ENCODE assay signal across 17 cellular contexts in genomic region chr2:1863861-1864260, GRCh38.
DNase-seq lines count a peak whose midpoint lies in the region; ATAC-seq, FAIRE-seq and TF ChIP-seq lines count a peak whose summit lies in the region.
"Had no signal": no experiment of that assay in that cellular context is flagged by ENCODE, and none has a peak within 500 bp of the region (broad histone marks: within the 10 kb centered on the region; RNA-seq: fewer than 3 reads in every experiment).

No MANE protein-coding gene starts in this region.

- H2AK5ac ChIP-seq in neuronal stem cell (ENCODE audit: low read depth, low read length), result peak overlapping the region; percentile 69

- no peak overlapping the region for H2BK12ac ChIP-seq in neuronal stem cell (ENCODE audit: low read length)

- H3K27me3 ChIP-seq in right atrium auricular region (no peaks in the 10 kb centered on the region), dorsolateral prefrontal cortex (peaks cover 0 to 47% (median 4%) of the 10 kb centered on the region in 45 donors), neuronal stem cell (ENCODE audit: control insufficient read depth in 3 of 3, insufficient read depth in 3 of 3, low read depth in 1 of 3, low read length in 3 of 3) (peaks cover 0 to 3% (median 0%) of the 10 kb centered on the region in 3 experiments)

- no peak overlapping the region for H4K8ac ChIP-seq in neuronal stem cell (ENCODE audit: low read depth, low read length)

- H2BK15ac ChIP-seq in neuronal stem cell (ENCODE audit: low read length), result no peak overlapping the region

- H3K23ac ChIP-seq in neuronal stem cell (ENCODE audit: low read depth, low read length, poor library complexity), result no peak overlapping the region

- DNase-seq in cardiac septum (ENCODE audit: low spot score) (peak; percentile 57), right atrium auricular region (ENCODE audit: low spot score) (no peak), dorsolateral prefrontal cortex (no peak), neuronal stem cell (ENCODE audit: low spot score) (no peak), RCC 7860 (ENCODE audit: low spot score) (no peak)
- DNase-seq in activated CD4-positive, CD25-positive, alpha-beta regulatory T cell (lab: John Stamatoyannopoulos, UW), result no peak
- DNase-seq: Caco-2; CD4-positive, alpha-beta T cell; GOT3 had no signal

- intact Hi-C loops in cardiac septum (cut with DNase I), result no loop called here
- intact Hi-C loops in dorsolateral prefrontal cortex (cut with DNase I), result no loop called here

- H3K4me2 ChIP-seq in neuronal stem cell (ENCODE audit: insufficient read depth, low read length, poor library complexity, severe bottlenecking), result no peak overlapping the region
- H3K4me2 ChIP-seq: A549 had no signal

- H3K36me3 ChIP-seq in right atrium auricular region (no peaks in the 10 kb centered on the region), neuronal stem cell (replicated peaks in 1 of 2; ENCODE audit: control insufficient read depth in 2 of 2, insufficient read depth in 2 of 2, low read length in 2 of 2) (no peaks in the 10 kb centered on the region)
- H3K36me3 ChIP-seq: HAP-1 had no signal

- FAIRE-seq in RCC 7860 (lab: Jason Lieb, UNC), result no peak
- FAIRE-seq: A549, D721Med, G401.6, GM12891 had no signal

- H2AFZ ChIP-seq in neuronal stem cell (ENCODE audit: low read length), result no peak overlapping the region

- TF ChIP-seq CTCF in right atrium auricular region (IDR thresholded peaks at IDR 0.05), result no peak
- no peak for TF ChIP-seq CTCF in dorsolateral prefrontal cortex (IDR thresholded peaks at IDR 0.05 in 54 of 56, conservative IDR thresholded peaks at IDR 0.05 in 2 of 56; ENCODE audit: low read depth in 1 of 56, partially characterized antibody in 56 of 56)

- no peak overlapping the region for H3K4me3 ChIP-seq in right atrium auricular region
- H3K4me3 ChIP-seq in dorsolateral prefrontal cortex, result no peak overlapping the region
- no peak overlapping the region for H3K4me3 ChIP-seq in neuronal stem cell (ENCODE audit: low read length in 2 of 2)
- H3K4me3 ChIP-seq: A549, HAP-1 had no signal

- H3K9ac ChIP-seq in neuronal stem cell (ENCODE audit: low read depth, low read length, poor library complexity), result peak overlapping the region; percentile 18

- H3K9me3 ChIP-seq in right atrium auricular region (no peaks in the 10 kb centered on the region), neuronal stem cell (replicated peaks in 1 of 2; ENCODE audit: control insufficient read depth in 2 of 2, insufficient read depth in 1 of 2, low read depth in 1 of 2, low read length in 2 of 2) (no peaks in the 10 kb centered on the region)
- H3K9me3 ChIP-seq: A549, Caco-2, HAP-1 had no signal

- H2BK5ac ChIP-seq in neuronal stem cell (ENCODE audit: low read length), result no peak overlapping the region

- H3K4me1 ChIP-seq in right atrium auricular region (no peaks in the 10 kb centered on the region), neuronal stem cell (ENCODE audit: control insufficient read depth in 2 of 2, insufficient read depth in 1 of 2, low read depth in 1 of 2, low read length in 2 of 2) (peaks cover 0 to 9% of the 10 kb centered on the region in 2 donors)
- H3K4me1 ChIP-seq: A549, Caco-2, HAP-1 had no signal

- no peaks in the 10 kb centered on the region for H3K79me1 ChIP-seq in neuronal stem cell (ENCODE audit: low read depth, low read length)

- ATAC-seq in HG02981 (IDR thresholded peaks at IDR 0.05; ENCODE audit: unreplicated experiment), result no peak

- peak overlapping the region; percentile 7 for H3K18ac ChIP-seq in neuronal stem cell (ENCODE audit: low read length)

- WGBS in neuronal stem cell (ENCODE audit: extremely low coverage in 2 of 2, insufficient read length in 2 of 2, insufficient replicate concordance in 1 of 2), 2 donors, result no CpG with 5 or more reads among the region's 9 CpGs

- H2BK120ac ChIP-seq in neuronal stem cell (ENCODE audit: low read depth, low read length), result no peak overlapping the region

- no peak overlapping the region for H3K27ac ChIP-seq in right atrium auricular region
- peak overlapping the region in 36 of 59 donors; percentile 2 to 93 (median 65) for H3K27ac ChIP-seq in dorsolateral prefrontal cortex
- H3K27ac ChIP-seq in neuronal stem cell (replicated peaks; ENCODE audit: low read length), result no peak overlapping the region
- H3K27ac ChIP-seq: 22Rv1, A549, C4-2B had no signal

- no peak overlapping the region for H4K91ac ChIP-seq in neuronal stem cell (ENCODE audit: low read depth, low read length, poor library complexity)

- H3K4ac ChIP-seq in neuronal stem cell (ENCODE audit: low read length), result no peak overlapping the region

- no peak overlapping the region for H3K14ac ChIP-seq in neuronal stem cell (ENCODE audit: low read length)

Comparison
In these comparisons a context has a peak if more than half of its experiments do, and no peak if none do; other contexts are left out.
1. H3K27ac ChIP-seq: peak in dorsolateral prefrontal cortex (36 of 59); none in right atrium auricular region (0 of 2) and neuronal stem cell (single experiment).